In the genomic region with DNA sequence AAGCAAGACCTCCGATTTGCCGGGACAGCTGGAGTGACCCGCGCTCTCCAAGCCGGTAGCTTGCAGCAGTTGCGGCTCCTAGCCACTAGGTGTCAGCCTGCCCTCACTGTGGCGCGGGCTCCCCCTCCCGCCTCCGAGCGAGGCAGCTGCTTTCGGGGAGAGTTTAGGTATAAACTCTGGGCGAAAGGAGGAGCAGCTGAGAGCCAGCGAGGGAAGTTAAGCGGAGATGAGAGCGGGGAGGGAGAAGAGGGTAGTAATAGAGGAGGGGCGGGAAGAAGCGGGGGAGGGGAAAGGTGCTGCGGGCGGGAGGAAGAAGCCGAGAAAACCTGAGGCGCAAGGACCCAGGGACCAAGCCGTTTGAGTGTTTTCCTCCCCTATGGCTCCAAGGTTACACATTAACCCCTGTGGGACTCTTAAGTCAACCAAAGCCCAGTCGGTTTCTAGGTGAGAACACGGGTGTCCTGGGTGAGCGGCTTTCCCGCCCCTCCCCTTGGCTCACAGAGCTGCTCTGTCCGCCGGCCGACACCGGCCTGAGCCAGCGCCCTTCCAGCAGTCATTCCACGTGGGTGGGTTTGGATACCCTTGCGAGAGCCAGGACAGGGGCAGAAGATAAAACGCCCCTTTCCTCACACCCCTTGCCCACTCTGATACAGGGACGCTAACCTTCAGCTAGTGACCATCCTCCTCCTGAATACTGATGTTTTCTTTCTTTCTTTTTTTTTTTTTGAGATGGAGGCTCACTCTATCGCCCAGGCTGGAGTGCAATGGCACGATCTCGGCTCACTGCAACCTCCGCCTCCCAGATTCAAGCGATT, we compare ENCODE assay signal across 8 cellular contexts.
DNase-seq lines count a peak whose midpoint lies in the region; ATAC-seq and TF ChIP-seq lines count a peak whose summit lies in the region.

No MANE protein-coding gene starts in this region.

- peak; percentile 33 for ATAC-seq in GM21526 (IDR thresholded peaks at IDR 0.05; ENCODE audit: low FRiP score, unreplicated experiment)

- H3K27ac ChIP-seq in muscle layer of colon (ENCODE audit: low read depth, low read length) = peak overlapping the region; percentile 61

- H3K4me1 Mint-ChIP-seq in activated T-cell treated with anti-CD3 and anti-CD28 coated beads, Interleukin-2, amount 50 U/mL, for 24 hours (ENCODE audit: low read depth) = peaks cover 59% of the 10 kb centered on the region

- no peaks in the 10 kb centered on the region for H3K9me3 ChIP-seq in muscle layer of colon (ENCODE audit: low read length)

- peak overlapping the region; percentile 71 to 92 for H3K4me3 ChIP-seq in muscle layer of colon (ENCODE audit: low read depth in 1 of 2, low read length in 2 of 2)

- no peak overlapping the region for H3K9ac ChIP-seq in muscle layer of colon (ENCODE audit: low read length)

- H3K36me3 ChIP-seq in muscle layer of colon (ENCODE audit: insufficient read depth, low read length) = peaks cover 30% of the 10 kb centered on the region

- TF ChIP-seq POLR2A in erythroblast (IDR thresholded peaks at IDR 0.05; ENCODE audit: low read length) = no peak

- H3K4me3 Mint-ChIP-seq in activated T-cell treated with anti-CD3 and anti-CD28 coated beads, Interleukin-2, amount 50 U/mL, for 24 hours = peak overlapping the region; percentile 100

- TF ChIP-seq EP300 in Ishikawa (IDR thresholded peaks at IDR 0.05; ENCODE audit: borderline replicate concordance) = no peak

- H3K27me3 ChIP-seq in muscle layer of colon (ENCODE audit: control insufficient read depth in 1 of 2, insufficient read depth in 2 of 2, low read length in 2 of 2) = peaks cover 0 to 6% of the 10 kb centered on the region in 2 donors

- no peaks in the 10 kb centered on the region for H3K9me3 Mint-ChIP-seq in activated T-cell treated with anti-CD3 and anti-CD28 coated beads, Interleukin-2, amount 50 U/mL, for 24 hours

- no peaks in the 10 kb centered on the region for H3K27me3 Mint-ChIP-seq in activated T-cell treated with anti-CD3 and anti-CD28 coated beads, Interleukin-2, amount 50 U/mL, for 24 hours

- peak; percentile 99 for TF ChIP-seq RAD21 in Ishikawa (IDR thresholded peaks at IDR 0.05; ENCODE audit: low read depth)

- H3K36me3 Mint-ChIP-seq in activated T-cell treated with anti-CD3 and anti-CD28 coated beads, Interleukin-2, amount 50 U/mL, for 24 hours (ENCODE audit: low read depth) = peaks cover 45% of the 10 kb centered on the region

- H3K27ac Mint-ChIP-seq in activated T-cell treated with anti-CD3 and anti-CD28 coated beads, Interleukin-2, amount 50 U/mL, for 24 hours = peak overlapping the region; percentile 100

- H3K4me1 ChIP-seq in muscle layer of colon (ENCODE audit: insufficient read depth, low read length) = peaks cover 12% of the 10 kb centered on the region

- DNase-seq in DMS 273 treated with DMSO at 0.1 percent for 48 hours (lab: John Stamatoyannopoulos, UW) (peak; percentile 95), OCI-M2 (lab: John Stamatoyannopoulos, UW; ENCODE audit: unreplicated experiment) (peak; percentile 59), erythroblast (lab: John Stamatoyannopoulos, UW) (peak; percentile 91 to 95)
- DNase-seq in activated T-cell treated with anti-CD3 and anti-CD28 coated beads, Interleukin-2, amount 50 U/mL, for 24 hours = peak; percentile 95
- peak; percentile 81 for DNase-seq in stimulated activated CD8-positive, alpha-beta memory T cell treated with anti-CD3 and anti-CD28 coated beads, Interleukin-7, amount 100 ng/mL, for 24 hours (ENCODE audit: low read depth)

TF ChIP-seq in Ishikawa, 13 proteins besides CTCF, POLR2A, EP300 and RAD21:
- TF ChIP-seq ZBTB7A (IDR thresholded peaks at IDR 0.05; ENCODE audit: low read depth) = no peak
- TF ChIP-seq TAF1 (IDR thresholded peaks at IDR 0.05; ENCODE audit: low read depth) = no peak
- peak; percentile 33; the same call in 1 of the 2 replicates for TF ChIP-seq FOXM1 (IDR thresholded peaks at IDR 0.05; ENCODE audit: borderline replicate concordance, low read depth)
- TF ChIP-seq TCF12 (IDR thresholded peaks at IDR 0.05; ENCODE audit: low read depth) = no peak; the same call in 1 of the 2 replicates
- 0 out of 2 replicates have a peak, but pooled peaks have one; percentile 12 for TF ChIP-seq TEAD4 (IDR thresholded peaks at IDR 0.05)
- TF ChIP-seq, protein P1, sequence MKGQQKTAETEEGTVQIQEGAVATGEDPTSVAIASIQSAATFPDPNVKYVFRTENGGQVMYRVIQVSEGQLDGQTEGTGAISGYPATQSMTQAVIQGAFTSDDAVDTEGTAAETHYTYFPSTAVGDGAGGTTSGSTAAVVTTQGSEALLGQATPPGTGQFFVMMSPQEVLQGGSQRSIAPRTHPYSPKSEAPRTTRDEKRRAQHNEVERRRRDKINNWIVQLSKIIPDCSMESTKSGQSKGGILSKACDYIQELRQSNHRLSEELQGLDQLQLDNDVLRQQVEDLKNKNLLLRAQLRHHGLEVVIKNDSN (IDR thresholded peaks at IDR 0.05) = 0 out of 2 replicates have a peak, but pooled peaks have one; percentile 5
- no peak for TF ChIP-seq CREB1 (IDR thresholded peaks at IDR 0.05; ENCODE audit: low read depth)
- TF ChIP-seq CEBPB (IDR thresholded peaks at IDR 0.05) = no peak
- TF ChIP-seq EGR1 (IDR thresholded peaks at IDR 0.05) = 0 out of 2 replicates have a peak, but pooled peaks have one; percentile 15
- TF ChIP-seq, protein P2, sequence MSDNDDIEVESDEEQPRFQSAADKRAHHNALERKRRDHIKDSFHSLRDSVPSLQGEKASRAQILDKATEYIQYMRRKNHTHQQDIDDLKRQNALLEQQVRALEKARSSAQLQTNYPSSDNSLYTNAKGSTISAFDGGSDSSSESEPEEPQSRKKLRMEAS (IDR thresholded peaks at IDR 0.05) = peak; percentile 30; the same call in 1 of the 2 replicates
- no peak for TF ChIP-seq YY1 (IDR thresholded peaks at IDR 0.05; ENCODE audit: low read depth)
- TF ChIP-seq, protein P3, sequence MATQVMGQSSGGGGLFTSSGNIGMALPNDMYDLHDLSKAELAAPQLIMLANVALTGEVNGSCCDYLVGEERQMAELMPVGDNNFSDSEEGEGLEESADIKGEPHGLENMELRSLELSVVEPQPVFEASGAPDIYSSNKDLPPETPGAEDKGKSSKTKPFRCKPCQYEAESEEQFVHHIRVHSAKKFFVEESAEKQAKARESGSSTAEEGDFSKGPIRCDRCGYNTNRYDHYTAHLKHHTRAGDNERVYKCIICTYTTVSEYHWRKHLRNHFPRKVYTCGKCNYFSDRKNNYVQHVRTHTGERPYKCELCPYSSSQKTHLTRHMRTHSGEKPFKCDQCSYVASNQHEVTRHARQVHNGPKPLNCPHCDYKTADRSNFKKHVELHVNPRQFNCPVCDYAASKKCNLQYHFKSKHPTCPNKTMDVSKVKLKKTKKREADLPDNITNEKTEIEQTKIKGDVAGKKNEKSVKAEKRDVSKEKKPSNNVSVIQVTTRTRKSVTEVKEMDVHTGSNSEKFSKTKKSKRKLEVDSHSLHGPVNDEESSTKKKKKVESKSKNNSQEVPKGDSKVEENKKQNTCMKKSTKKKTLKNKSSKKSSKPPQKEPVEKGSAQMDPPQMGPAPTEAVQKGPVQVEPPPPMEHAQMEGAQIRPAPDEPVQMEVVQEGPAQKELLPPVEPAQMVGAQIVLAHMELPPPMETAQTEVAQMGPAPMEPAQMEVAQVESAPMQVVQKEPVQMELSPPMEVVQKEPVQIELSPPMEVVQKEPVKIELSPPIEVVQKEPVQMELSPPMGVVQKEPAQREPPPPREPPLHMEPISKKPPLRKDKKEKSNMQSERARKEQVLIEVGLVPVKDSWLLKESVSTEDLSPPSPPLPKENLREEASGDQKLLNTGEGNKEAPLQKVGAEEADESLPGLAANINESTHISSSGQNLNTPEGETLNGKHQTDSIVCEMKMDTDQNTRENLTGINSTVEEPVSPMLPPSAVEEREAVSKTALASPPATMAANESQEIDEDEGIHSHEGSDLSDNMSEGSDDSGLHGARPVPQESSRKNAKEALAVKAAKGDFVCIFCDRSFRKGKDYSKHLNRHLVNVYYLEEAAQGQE (IDR thresholded peaks at IDR 0.05; ENCODE audit: low read depth) = no peak
- no peak; the same call in 1 of the 2 replicates for TF ChIP-seq NFIC (IDR thresholded peaks at IDR 0.05)

Comparison
In these comparisons a context has a peak if more than half of its experiments do, and no peak if none do; other contexts are left out.
1. Peak in every context shown above with its lines: DNase-seq, ATAC-seq, H3K4me3 ChIP-seq and H3K27ac ChIP-seq.